In genomic region chr1:204126367-204126766, GRCh38 we compare ENCODE assay signal across 27 cellular contexts. TPM values are rescaled to one million over a fixed set of nuclear protein-coding genes. Genes with fewer than 3 reads are reported as not detected.
DNase-seq lines count a peak whose midpoint lies in the region; TF ChIP-seq lines count a peak whose summit lies in the region.
"Had no signal": no experiment of that assay in that cellular context is flagged by ENCODE, and none has a peak within 500 bp of the region (broad histone marks: within the 10 kb centered on the region; RNA-seq: fewer than 3 reads in every experiment).

No MANE protein-coding gene starts in this region.

- WGBS in transverse colon (ENCODE audit: low coverage in 1 of 2), 2 donors: 71% methylated on average over 4 to 7 of the region's 7 CpGs

- no peaks in the 10 kb centered on the region for H3K36me3 Mint-ChIP-seq in brain
- peaks cover 14% of the 10 kb centered on the region for H3K36me3 Mint-ChIP-seq in neural crest cell (ENCODE audit: low read depth)
- H3K36me3 Mint-ChIP-seq: activated CD4-positive, alpha-beta memory T cell treated with anti-CD3 and anti-CD28 coated beads for 36 hours; activated naive CD8-positive, alpha-beta T cell; naive B cell had no signal

- no peaks in the 10 kb centered on the region for H3K9me3 Mint-ChIP-seq in brain
- H3K9me3 Mint-ChIP-seq in neural crest cell: no peaks in the 10 kb centered on the region
- H3K9me3 Mint-ChIP-seq: activated CD4-positive, alpha-beta memory T cell treated with anti-CD3 and anti-CD28 coated beads for 36 hours; naive B cell; stimulated activated naive CD8-positive, alpha-beta T cell treated with anti-CD3 and anti-CD28 coated beads, Interleukin-15, amount 100 ng/mL, for 72 hours had no signal

- TF ChIP-seq CTCF in brain (conservative IDR thresholded peaks at IDR 0.05) (no peak), neural crest cell (conservative IDR thresholded peaks at IDR 0.05) (no peak), transverse colon (IDR thresholded peaks at IDR 0.05) (no peak), colonic mucosa (IDR thresholded peaks at IDR 0.05) (no peak), GM20000 (IDR thresholded peaks at IDR 0.05; ENCODE audit: extremely low read depth, missing control alignments) (no peak)

- H3K27me3 Mint-ChIP-seq in brain (peaks cover 12% of the 10 kb centered on the region), neural crest cell (ENCODE audit: low read depth) (no peaks in the 10 kb centered on the region)
- H3K27me3 Mint-ChIP-seq: activated CD4-positive, alpha-beta memory T cell treated with anti-CD3 and anti-CD28 coated beads for 36 hours; activated naive CD8-positive, alpha-beta T cell; stimulated activated naive CD8-positive, alpha-beta T cell treated with anti-CD3 and anti-CD28 coated beads, Interleukin-15, amount 100 ng/mL, for 72 hours had no signal

- DNase-seq in NOMO-1 treated with DMSO at 0.1 percent for 48 hours (lab: John Stamatoyannopoulos, UW; ENCODE audit: unreplicated experiment) (peak; percentile 36), NOMO-1 (lab: John Stamatoyannopoulos, UW; ENCODE audit: unreplicated experiment in 2 of 2) (no peak), neural crest cell (ENCODE audit: low read depth, low spot score) (no peak), transverse colon (no peak), colonic mucosa (no peak), inferior parietal cortex (ENCODE audit: extremely low spot score) (no peak), GM20000 (ENCODE audit: low spot score) (no peak)
- DNase-seq: activated CD4-positive, alpha-beta memory T cell treated with anti-CD3 and anti-CD28 coated beads for 36 hours; AML-193; cerebellar nuclear complex; DMS153; GOT3; left cardiac atrium; mesendoderm; naive B cell; NCI-H1694 treated with DMSO at 0.1 percent for 48 hours; NCI-H524 treated with DMSO at 0.1 percent for 48 hours; right lobe of liver; RPMI8226; stimulated activated naive CD8-positive, alpha-beta T cell treated with anti-CD3 and anti-CD28 coated beads, Interleukin-15, amount 100 ng/mL, for 72 hours; T1000 had no signal

- H3K4me3 ChIP-seq in transverse colon: no peak overlapping the region
- no peak overlapping the region for H3K4me3 ChIP-seq in colonic mucosa
- H3K4me3 ChIP-seq: ascending aorta, heart left ventricle, right lobe of liver had no signal

- intact Hi-C loops in transverse colon (cut with DNase I; ENCODE audit: low total_unique reads) (no loop called here), colonic mucosa (cut with DNase I) (loop anchor here (5.0 kb wide), 1 partner anchor 49 kb away; no protein-coding TSS in a partner anchor)

- H3K4me3 Mint-ChIP-seq in brain: no peak overlapping the region
- no peak overlapping the region for H3K4me3 Mint-ChIP-seq in neural crest cell
- H3K4me3 Mint-ChIP-seq: activated CD4-positive, alpha-beta memory T cell treated with anti-CD3 and anti-CD28 coated beads for 36 hours; activated naive CD8-positive, alpha-beta T cell; stimulated activated naive CD8-positive, alpha-beta T cell treated with anti-CD3 and anti-CD28 coated beads, Interleukin-15, amount 100 ng/mL, for 72 hours had no signal

- no peaks in the 10 kb centered on the region for H3K9me3 ChIP-seq in transverse colon
- no peaks in the 10 kb centered on the region for H3K9me3 ChIP-seq in colonic mucosa
- H3K9me3 ChIP-seq: ascending aorta, heart left ventricle, right lobe of liver had no signal

- no peak overlapping the region for H3K9ac ChIP-seq in colonic mucosa (ENCODE audit: low read depth in 2 of 2, low read length in 2 of 2)
- H3K9ac ChIP-seq: KMS-11, parathyroid adenoma had no signal

- no peak for TF ChIP-seq EP300 in transverse colon (IDR thresholded peaks at IDR 0.05; ENCODE audit: low read depth)

- H3K27me3 ChIP-seq in transverse colon (no peaks in the 10 kb centered on the region), colonic mucosa (no peaks in the 10 kb centered on the region)
- H3K27me3 ChIP-seq: ascending aorta, heart left ventricle, right lobe of liver had no signal

- H3K4me1 ChIP-seq in transverse colon: peaks cover 11 to 32% (median 17%) of the 10 kb centered on the region in 4 donors
- peaks cover 3% of the 10 kb centered on the region for H3K4me1 ChIP-seq in colonic mucosa

- H3K4me1 Mint-ChIP-seq in brain (peaks cover 46% of the 10 kb centered on the region), neural crest cell (peaks cover 47% of the 10 kb centered on the region)

- H3K27ac ChIP-seq in transverse colon: peak overlapping the region; percentile 15 to 68 (median 32)
- no peak overlapping the region for H3K27ac ChIP-seq in colonic mucosa
- H3K27ac ChIP-seq: KMS-11, right lobe of liver had no signal

- H3K36me3 ChIP-seq in transverse colon (peaks cover 0 to 29% (median 0%) of the 10 kb centered on the region in 4 donors), colonic mucosa (no peaks in the 10 kb centered on the region)

- in situ Hi-C loops in transverse colon (cut with MboI; ENCODE audit: low pct_ligation_motif_present in 1 of 4, low pct_unique_long_range_greater_than_20kb in 1 of 4, low sequenced_read_pairs in 3 of 4): loop anchor here (5.0 to 10.0 kb wide), 5 partner anchors 52 to 264 kb away; partner anchors contain the start of genes SOX13 (in 2 of the 4) and SNRPE (in 1 of the 4)

- no peak for TF ChIP-seq POLR2A in transverse colon (IDR thresholded peaks at IDR 0.05)

- peak overlapping the region in 4 of 5 experiments; percentile 21 to 79 (median 53) for H3K27ac Mint-ChIP-seq in brain
- H3K27ac Mint-ChIP-seq in neural crest cell (ENCODE audit: unreplicated experiment): peak overlapping the region; percentile 38
- H3K27ac Mint-ChIP-seq: activated CD4-positive, alpha-beta memory T cell treated with anti-CD3 and anti-CD28 coated beads for 36 hours; activated naive CD8-positive, alpha-beta T cell; naive B cell; stimulated activated naive CD8-positive, alpha-beta T cell treated with anti-CD3 and anti-CD28 coated beads, Interleukin-15, amount 100 ng/mL, for 72 hours had no signal

RNA-seq across cellular contexts. Expression of gene ETNK2, which starts 25.5 kb away (rescaled TPM):
- polyA plus RNA-seq in brain (ENCODE audit: insufficient read depth, low read depth, low replicate concordance): 27.1 TPM
- total RNA-seq in neural crest cell: 12.1 and 14.5 TPM in 2 replicates
- 1 to 10 TPM in 3 of 4 donors, not detected in 1; 1.9 to 3.7 (median 3.3) TPM for total RNA-seq in transverse colon
- 1 to 10 TPM in 1 of 2 donors, under 1 TPM in 1; 0.40 to 1.2 TPM for total RNA-seq in colonic mucosa

RNA-seq across cellular contexts. Expression of gene REN, which starts 39.8 kb away (rescaled TPM):
- polyA plus RNA-seq in brain (ENCODE audit: insufficient read depth, low read depth, low replicate concordance): 0.31 TPM
- total RNA-seq in neural crest cell (not detected in 2 replicates), transverse colon (1 to 10 TPM in 1 of 4 donors, not detected in 3; 2.7 TPM), colonic mucosa (under 1 TPM in 1 of 2 donors, not detected in 1; 0.82 TPM)
- total RNA-seq: activated CD4-positive, alpha-beta memory T cell treated with anti-CD3 and anti-CD28 coated beads for 36 hours; ascending aorta; heart left ventricle; left cardiac atrium had no signal
- polyA plus RNA-seq: heart left ventricle had no signal

RNA-seq across cellular contexts. Expression of gene SOX13, which starts 53.5 kb away (rescaled TPM):
- 70.2 TPM for polyA plus RNA-seq in brain (ENCODE audit: insufficient read depth, low read depth, low replicate concordance)
- 60.9 and 64.4 TPM in 2 replicates for total RNA-seq in neural crest cell
- total RNA-seq in transverse colon: 10 to 100 TPM; 12.1 to 34.1 (median 33.4) TPM
- 10 to 100 TPM; 34.9 to 35.1 TPM for total RNA-seq in colonic mucosa
